9 cellular contexts compared by ENCODE assay signal in genomic region chr6:133242761-133243590, GRCh38. TPM values are rescaled to one million over a fixed set of nuclear protein-coding genes. Genes with fewer than 3 reads are reported as not detected.
DNase-seq lines count a peak whose midpoint lies in the region; ATAC-seq and TF ChIP-seq lines count a peak whose summit lies in the region.
"Had no signal": no experiment of that assay in that cellular context is flagged by ENCODE, and none has a peak within 500 bp of the region (broad histone marks: within the 10 kb centered on the region; RNA-seq: fewer than 3 reads in every experiment).

No MANE protein-coding gene starts in this region.

- H3K27me3 ChIP-seq in HAP-1 (ENCODE audit: low read depth) (no peaks in the 10 kb centered on the region), PC-3 (ENCODE audit: low read length) (no peaks in the 10 kb centered on the region), left ventricle myocardium inferior (ENCODE audit: low read depth) (peaks cover 74% of the 10 kb centered on the region), sigmoid colon (peaks cover 21 to 61% (median 21%) of the 10 kb centered on the region in 3 donors), uterus (peaks cover 0 to 36% of the 10 kb centered on the region in 2 donors)

- TF ChIP-seq EP300 in sigmoid colon (IDR thresholded peaks at IDR 0.05), result no peak

- H3K4me1 ChIP-seq in HAP-1 (peaks cover 23% of the 10 kb centered on the region), PC-3 (ENCODE audit: insufficient read depth, low read length) (peaks cover 57% of the 10 kb centered on the region), left ventricle myocardium inferior (peaks cover 39% of the 10 kb centered on the region), sigmoid colon (peaks cover 0 to 27% (median 25%) of the 10 kb centered on the region in 4 donors), uterus (peaks cover 0 to 4% of the 10 kb centered on the region in 2 donors)

- 6 to 7% methylated on average over 27 of the region's 27 CpGs for WGBS in sigmoid colon, 2 donors

- no TSS peak for BruUV-seq in PC-3 (replicated peaks; lab: Mats Ljungman, UMichigan)

- TF ChIP-seq CTCF in PC-3 (conservative IDR thresholded peaks at IDR 0.05; ENCODE audit: low read depth, low read length) (no peak), left ventricle myocardium inferior (IDR thresholded peaks at IDR 0.05; ENCODE audit: borderline replicate concordance) (no peak), sigmoid colon (IDR thresholded peaks at IDR 0.05) (no peak), uterus (IDR thresholded peaks at IDR 0.05) (no peak)

- peak in 1 of 2 experiments; percentile 51 for DNase-seq in HAP-1 (ENCODE audit: low spot score in 2 of 2)
- DNase-seq in PC-3, result no peak
- peak; percentile 18 for DNase-seq in left ventricle myocardium inferior
- no peak for DNase-seq in sigmoid colon
- DNase-seq in uterus, result no peak

- CTCF ChIA-PET in PC-3 (lab: Charles Lee), result no interaction called here

- ATAC-seq in PC-3 (no peak), HG03354 (IDR thresholded peaks at IDR 0.05; ENCODE audit: poor library complexity, severe bottlenecking, unreplicated experiment) (no peak), GM18909 (IDR thresholded peaks at IDR 0.05; ENCODE audit: poor library complexity, unreplicated experiment) (no peak)
- no peak for ATAC-seq in activated CD4-positive, CD25-positive, alpha-beta regulatory T cell treated with anti-CD3 and anti-CD28 coated beads, Interleukin-2, amount 50 U/mL, for 24 hours

- H3K79me2 ChIP-seq in PC-3 (ENCODE audit: low read length), result peaks cover 65% of the 10 kb centered on the region

- H3K4me3 ChIP-seq in HAP-1 (peak overlapping the region; percentile 55), PC-3 (ENCODE audit: low read length) (peak overlapping the region; percentile 92), left ventricle myocardium inferior (peak overlapping the region; percentile 76), sigmoid colon (peak overlapping the region; percentile 10 to 51 (median 48)), uterus (peak overlapping the region in 1 of 2 donors; percentile 19)

- H2AFZ ChIP-seq in PC-3 (ENCODE audit: low read length), result no peak overlapping the region

- H3K27ac ChIP-seq in PC-3 (ENCODE audit: low read length) (no peak overlapping the region), left ventricle myocardium inferior (replicated peaks) (peak overlapping the region; percentile 89), sigmoid colon (peak overlapping the region in 2 of 4 donors; percentile 6 to 64), uterus (no peak overlapping the region)

- no peak for TF ChIP-seq POLR2A in sigmoid colon (IDR thresholded peaks at IDR 0.05)
- TF ChIP-seq POLR2A in uterus (IDR thresholded peaks at IDR 0.05), result no peak

- H3K4me2 ChIP-seq in PC-3 (ENCODE audit: low read length), result peak overlapping the region; percentile 92

- H4K20me1 ChIP-seq in PC-3 (ENCODE audit: low read length), result no peaks in the 10 kb centered on the region

- in situ Hi-C loops in HAP-1 (cut with MboI; ENCODE audit: low sequenced_read_pairs), result no loop called here

- POLR2A ChIA-PET in PC-3 (lab: Charles Lee; ENCODE audit: unreplicated experiment), result interaction anchor here (0.7 kb wide), 1 partner anchor 10 kb away, joined by 3 read pairs; no protein-coding TSS in a partner anchor

- H3K9me2 ChIP-seq in PC-3 (replicated peaks; ENCODE audit: low read length), result no peaks in the 10 kb centered on the region

- H3K9me3 ChIP-seq in HAP-1 (no peaks in the 10 kb centered on the region), PC-3 (ENCODE audit: low read length) (no peaks in the 10 kb centered on the region), left ventricle myocardium inferior (replicated peaks) (no peaks in the 10 kb centered on the region), sigmoid colon (no peaks in the 10 kb centered on the region), uterus (no peaks in the 10 kb centered on the region)

- no peaks in the 10 kb centered on the region for H3K36me3 ChIP-seq in HAP-1 (replicated peaks)
- no peaks in the 10 kb centered on the region for H3K36me3 ChIP-seq in PC-3 (ENCODE audit: low read depth, low read length)
- no peaks in the 10 kb centered on the region for H3K36me3 ChIP-seq in left ventricle myocardium inferior
- H3K36me3 ChIP-seq in sigmoid colon, result no peaks in the 10 kb centered on the region
- H3K36me3 ChIP-seq in uterus, result peaks cover 0 to 2% of the 10 kb centered on the region in 2 donors

- H3F3A ChIP-seq in PC-3 (ENCODE audit: low read length, unreplicated experiment), result no peaks in the 10 kb centered on the region

- no peak overlapping the region for H3K9ac ChIP-seq in PC-3 (ENCODE audit: low read length)

- intact Hi-C loops in PC-3 (cut with micrococcal nuclease) (loop anchor here (5.0 kb wide), 2 partner anchors 56 to 99 kb away; no protein-coding TSS in a partner anchor), left ventricle myocardium inferior (cut with micrococcal nuclease) (no loop called here), sigmoid colon (cut with DNase I) (no loop called here), uterus (cut with DNase I; ENCODE audit: low total_unique reads) (no loop called here)

RNA-seq across cellular contexts. Expression of gene EYA4, which starts 1.8 kb away (rescaled TPM):
- 10.0 and 11.6 TPM in 2 replicates for total RNA-seq in PC-3 (2014; rRNA removed)
- 15.4 TPM for total RNA-seq in left ventricle myocardium inferior
- total RNA-seq in sigmoid colon, result 1 to 10 TPM in 2 of 4 donors, under 1 TPM in 2; 0.81 to 8.6 (median 3.6) TPM
- under 1 TPM in 1 of 3 donors, not detected in 2; 0.01 TPM for polyA plus RNA-seq in sigmoid colon
- total RNA-seq in uterus, result 1 to 10 TPM in 3 of 4 donors, not detected in 1; 2.0 to 8.8 (median 8.4) TPM
- total RNA-seq: epithelial cell of proximal tubule had no signal
